ENCODE assay signal across 16 cellular contexts in genomic region chr3:16838561-16838960, GRCh38. TPM values are rescaled to one million over a fixed set of nuclear protein-coding genes. Genes with fewer than 3 reads are reported as not detected.
DNase-seq lines count a peak whose midpoint lies in the region; ATAC-seq, FAIRE-seq and TF ChIP-seq lines count a peak whose summit lies in the region.
"Had no signal": no experiment of that assay in that cellular context is flagged by ENCODE, and none has a peak within 500 bp of the region (broad histone marks: within the 10 kb centered on the region; RNA-seq: fewer than 3 reads in every experiment).

No MANE protein-coding gene starts in this region.

- H3K4me2 ChIP-seq in Loucy (ENCODE audit: low read depth, low read length, poor library complexity, severe bottlenecking) = no peak overlapping the region
- 0 out of 2 replicates have a peak overlapping the region, but pooled peaks have one; percentile 11 for H3K4me2 ChIP-seq in GM12878 (ENCODE audit: control insufficient read depth, insufficient read depth)

- TF ChIP-seq CTCF in CD8-positive, alpha-beta T cell (IDR thresholded peaks at IDR 0.05) = no peak
- TF ChIP-seq CTCF in Loucy (conservative IDR thresholded peaks at IDR 0.05; ENCODE audit: low read length) = no peak
- no peak for TF ChIP-seq CTCF in GM12878 (IDR thresholded peaks at IDR 0.05 in 2 of 3, conservative IDR thresholded peaks at IDR 0.05 in 1 of 3; ENCODE audit: control insufficient read depth in 2 of 3, extremely low read depth in 1 of 3, insufficient read depth in 1 of 3, low read depth in 3 of 3, low read length in 3 of 3)

- no peak for TF ChIP-seq RAD21 in GM12878 (IDR thresholded peaks at IDR 0.05; ENCODE audit: insufficient read depth, low read depth, low read length)

- H3K9me3 ChIP-seq in CD8-positive, alpha-beta T cell (ENCODE audit: low read length) = no peaks in the 10 kb centered on the region
- no peaks in the 10 kb centered on the region for H3K9me3 ChIP-seq in Loucy (ENCODE audit: insufficient read depth, low read depth, low read length)
- no peaks in the 10 kb centered on the region; the same call in 2 of the 3 replicates for H3K9me3 ChIP-seq in GM12878 (replicated peaks; ENCODE audit: control insufficient read depth, insufficient read depth, low read length)

- H3K27me3 Mint-ChIP-seq in CD8-positive, alpha-beta T cell (ENCODE audit: low read depth) = no peaks in the 10 kb centered on the region
- H3K27me3 Mint-ChIP-seq: activated T-helper 17 cell treated with anti-CD3 and anti-CD28 coated beads, Interleukin-2, amount 50 U/mL, for 72 hours; type B pancreatic cell had no signal

- H3K9ac ChIP-seq in Loucy (ENCODE audit: low read depth, low read length, poor library complexity, severe bottlenecking) (no peak overlapping the region), GM12878 (ENCODE audit: control insufficient read depth, insufficient read depth, low read length) (no peak overlapping the region)
- H3K9ac ChIP-seq: parathyroid adenoma had no signal

- H2AFZ ChIP-seq in Loucy (ENCODE audit: low read length) (peak overlapping the region; percentile 42), GM12878 (ENCODE audit: control insufficient read depth, low read depth, low read length) (peak overlapping the region; percentile 2)
- H2AFZ ChIP-seq: parathyroid adenoma had no signal

- in situ Hi-C loops in GM12878 (cut with MboI) = no loop called here

- no peaks in the 10 kb centered on the region for H3K27me3 ChIP-seq in CD8-positive, alpha-beta T cell (ENCODE audit: insufficient read depth, low read length)
- no peaks in the 10 kb centered on the region for H3K27me3 ChIP-seq in Loucy (ENCODE audit: insufficient read depth, low read length, poor library complexity, severe bottlenecking)
- no peaks in the 10 kb centered on the region for H3K27me3 ChIP-seq in GM12878 (replicated peaks in 1 of 2; ENCODE audit: control insufficient read depth in 2 of 2, insufficient read depth in 2 of 2, low read length in 1 of 2)

- intact Hi-C loops in CD8-positive, alpha-beta T cell (cut with DNase I, micrococcal nuclease) = no loop called here
- intact Hi-C loops in GM12878 (cut with micrococcal nuclease; ENCODE audit: unreplicated experiment) (no loop called here), sciatic nerve (cut with DNase I) (no loop called here)

- no peaks in the 10 kb centered on the region for H4K20me1 ChIP-seq in Loucy (ENCODE audit: insufficient read depth, low read length, poor library complexity, severe bottlenecking)
- H4K20me1 ChIP-seq in GM12878 (ENCODE audit: control insufficient read depth, insufficient read depth) = no peaks in the 10 kb centered on the region

- H3K36me3 Mint-ChIP-seq in CD8-positive, alpha-beta T cell = no peaks in the 10 kb centered on the region
- H3K36me3 Mint-ChIP-seq: type B pancreatic cell had no signal

- H3K36me3 ChIP-seq in CD8-positive, alpha-beta T cell (ENCODE audit: insufficient read depth, low read length) = no peaks in the 10 kb centered on the region
- no peaks in the 10 kb centered on the region for H3K36me3 ChIP-seq in Loucy (ENCODE audit: insufficient read depth, low read length)
- H3K36me3 ChIP-seq in GM12878 (ENCODE audit: control insufficient read depth in 2 of 2, insufficient read depth in 2 of 2, low read length in 1 of 2) = no peaks in the 10 kb centered on the region

- peaks cover 32% of the 10 kb centered on the region for H3K4me1 ChIP-seq in CD8-positive, alpha-beta T cell (ENCODE audit: insufficient read depth, low read length)
- H3K4me1 ChIP-seq in Loucy (ENCODE audit: insufficient read depth, low read length, poor library complexity, severe bottlenecking) (peaks cover 32% of the 10 kb centered on the region), GM12878 (ENCODE audit: control insufficient read depth, insufficient read depth, low read length) (peaks cover 45% of the 10 kb centered on the region)
- H3K4me1 ChIP-seq: parathyroid adenoma had no signal

- RAD21 ChIA-PET in GM12878 (lab: Charles Lee; ENCODE audit: unreplicated experiment) = interaction anchor here (0.9 to 2.2 kb wide), 12 partner anchors 10 to 394 kb away, joined by 3 to 13 read pairs (median 4); no protein-coding TSS in a partner anchor

- H3K27ac Mint-ChIP-seq in CD8-positive, alpha-beta T cell = peak overlapping the region; percentile 16
- H3K27ac Mint-ChIP-seq: activated T-helper 17 cell treated with anti-CD3 and anti-CD28 coated beads, Interleukin-2, amount 50 U/mL, for 72 hours; type B pancreatic cell had no signal

- peaks cover 55% of the 10 kb centered on the region for H3K4me1 Mint-ChIP-seq in CD8-positive, alpha-beta T cell (ENCODE audit: low read depth)

- SMC1A ChIA-PET in GM12878 (lab: Charles Lee; ENCODE audit: uncharacterized antibody, unreplicated experiment) = interaction anchor here (0.5 to 4.2 kb wide), 17 partner anchors 8 to 394 kb away, joined by 3 to 32 read pairs (median 5); no protein-coding TSS in a partner anchor

- H3K79me2 ChIP-seq in Loucy (ENCODE audit: insufficient read depth, low read length) (no peaks in the 10 kb centered on the region), GM12878 (ENCODE audit: control insufficient read depth, insufficient read depth, low read length) (no peaks in the 10 kb centered on the region)
- H3K79me2 ChIP-seq: parathyroid adenoma had no signal

- no peak for TF ChIP-seq POLR2A in GM12878 (IDR thresholded peaks at IDR 0.05; ENCODE audit: low read depth, low read length)

- no peak for ATAC-seq in CD8-positive, alpha-beta T cell
- ATAC-seq in GM12878 (no peak), sciatic nerve (no peak), HG03108 (IDR thresholded peaks at IDR 0.05; ENCODE audit: unreplicated experiment) (no peak), HG02852 (IDR thresholded peaks at IDR 0.05; ENCODE audit: unreplicated experiment) (no peak)
- ATAC-seq: activated T-helper 17 cell treated with anti-CD3 and anti-CD28 coated beads, Interleukin-2, amount 50 U/mL, for 72 hours had no signal

- no peaks in the 10 kb centered on the region for H3K9me3 Mint-ChIP-seq in CD8-positive, alpha-beta T cell
- H3K9me3 Mint-ChIP-seq: activated T-helper 17 cell treated with anti-CD3 and anti-CD28 coated beads, Interleukin-2, amount 50 U/mL, for 72 hours; type B pancreatic cell had no signal

- POLR2A ChIA-PET in CD8-positive, alpha-beta T cell (lab: Charles Lee) = interaction anchor here (0.7 kb wide), 1 partner anchor 16 kb away, joined by 3 read pairs; no protein-coding TSS in a partner anchor
- POLR2A ChIA-PET in GM12878 (lab: Charles Lee) = interaction anchor here (0.7 to 2.0 kb wide), 3 partner anchors 10 to 49 kb away, joined by 3 to 4 read pairs (median 3); no protein-coding TSS in a partner anchor

- H3K27ac ChIP-seq in CD8-positive, alpha-beta T cell (ENCODE audit: low read depth, low read length) = no peak overlapping the region
- H3K27ac ChIP-seq in GM12878 (ENCODE audit: control insufficient read depth, insufficient read depth) = no peak overlapping the region
- H3K27ac ChIP-seq: parathyroid adenoma had no signal

- no TSS peak for BruUV-seq in GM12878 (replicated peaks; lab: Mats Ljungman, UMichigan)

- CTCF ChIA-PET in CD8-positive, alpha-beta T cell (lab: Charles Lee) = interaction anchor here (0.7 kb wide), 1 partner anchor 10 kb away, joined by 4 read pairs; no protein-coding TSS in a partner anchor
- CTCF ChIA-PET in GM12878 (lab: Yijun Ruan, JAX) = interaction anchor here (0.7 to 3.3 kb wide), 10 partner anchors 9 to 436 kb away, joined by 3 to 19 read pairs (median 4); partner anchors contain the start of gene PLCL2

- WGBS in GM12878 (ENCODE audit: insufficient coverage, insufficient replicate concordance, low lambda C conversion rate, missing lambda C conversion rate) = 0% methylated on average over 1 of the region's 1 CpG

- 0 out of 2 replicates have a peak, but pooled peaks cover 4% of the 10 kb centered on the region for H3F3A ChIP-seq in Loucy (ENCODE audit: low read depth)

- no peak overlapping the region for H3K4me3 ChIP-seq in CD8-positive, alpha-beta T cell (ENCODE audit: low read depth, low read length)
- H3K4me3 ChIP-seq in Loucy (ENCODE audit: low read length, poor library complexity, severe bottlenecking) (no peak overlapping the region), GM12878 (no peak overlapping the region)

- no peak for TF ChIP-seq EP300 in GM12878 (IDR thresholded peaks at IDR 0.05; ENCODE audit: borderline replicate concordance in 1 of 2, control insufficient read depth in 1 of 2, low read depth in 2 of 2, low read length in 2 of 2)

- H3K4me3 Mint-ChIP-seq in CD8-positive, alpha-beta T cell = no peak overlapping the region
- H3K4me3 Mint-ChIP-seq: type B pancreatic cell had no signal

- FAIRE-seq in GM12878 (lab: Jason Lieb, UNC) = no peak
- FAIRE-seq: astrocyte had no signal

- DNase-seq in CD8-positive, alpha-beta T cell = no peak
- DNase-seq in GM12878 (ENCODE audit: low read depth, low spot score) (no peak), mucosa of gallbladder (ENCODE audit: low spot score) (peak; percentile 63), sciatic nerve (ENCODE audit: low spot score) (no peak), kidney tubule cell (ENCODE audit: low spot score) (no peak)
- DNase-seq: dermis blood vessel endothelial cell, NCI-H1105, NCI-H446, T1000 had no signal

- H3K9me2 ChIP-seq in Loucy (replicated peaks; ENCODE audit: low read depth, low read length) = no peaks in the 10 kb centered on the region

TF ChIP-seq in GM12878, 131 proteins besides CTCF, POLR2A, EP300 and RAD21 (continues in another document):
- TF ChIP-seq TCF12 (IDR thresholded peaks at IDR 0.05; ENCODE audit: low read depth, low read length) (0 out of 2 replicates have a peak, but pooled peaks have one; percentile 20), RUNX3 (IDR thresholded peaks at IDR 0.05; ENCODE audit: low read length) (peak; percentile 4; the same call in 1 of the 2 replicates), STAT1 (conservative IDR thresholded peaks at IDR 0.05) (no peak)

RNA-seq across cellular contexts. Expression of gene PLCL2, which starts 46.2 kb away (rescaled TPM):
- total RNA-seq in CD8-positive, alpha-beta T cell = 10 to 100 TPM; 33.1 to 35.8 TPM
- 199 and 222 TPM in 2 replicates for total RNA-seq in GM12878 (2013; cell fraction: nucleolus; rRNA removed)
- total RNA-seq in GM12878 (2014; rRNA removed) (31.8 and 33.4 TPM in 2 replicates), GM12878 (2014; rRNA removed; fragmentation: Illumina TruSeq; extraction: Trizol) (37.3 and 37.5 TPM in 2 replicates), GM12878 (2021) (27.3 and 27.8 TPM in 2 replicates), mucosa of gallbladder (26.1 TPM), sciatic nerve (33.5 TPM)
- 19.3 TPM for polyA plus RNA-seq in GM12878 (2011; ENCODE audit: low read depth)
- polyA plus RNA-seq in GM12878 (2011; rRNA removed) (14.2 and 19.0 TPM in 2 replicates), GM12878 (2014; fragmentation: Illumina TruSeq; extraction: Trizol) (25.4 and 33.6 TPM in 2 replicates), GM12878 (2014; fragmentation: Nextera tagmentation; extraction: Ambion mirVana) (1 to 10 TPM; 7.5 to 9.6 TPM), GM12878 (2014; rRNA removed) (15.8 and 17.2 TPM in 2 replicates), GM12878 (2016; fragmentation: Nextera tagmentation; extraction: Ambion mirVana) (10 to 100 TPM; 18.4 to 25.0 TPM)
- 8.2 and 9.4 TPM in 2 replicates for polyA plus RNA-seq in GM12878 (2011; cell fraction: cytosol; rRNA removed)
- polyA plus RNA-seq in GM12878 (2011; cell fraction: nucleus; rRNA removed) = 9.0 and 10.7 TPM in 2 replicates
- 25.8 and 28.8 TPM in 2 replicates for polyA plus RNA-seq in GM12878 (2012)
- 30.2 and 35.1 TPM in 2 replicates for polyA minus RNA-seq in GM12878 (2011; rRNA and poly(A)+ RNA removed)
- polyA minus RNA-seq in GM12878 (2011; cell fraction: cytosol; rRNA and poly(A)+ RNA removed) = 10.1 and 10.3 TPM in 2 replicates
- polyA minus RNA-seq in GM12878 (2011; cell fraction: nucleus; rRNA and poly(A)+ RNA removed) = 31.8 and 38.0 TPM in 2 replicates
